Comparison of ENCODE assay signal across 8 cellular contexts in the genomic region with DNA sequence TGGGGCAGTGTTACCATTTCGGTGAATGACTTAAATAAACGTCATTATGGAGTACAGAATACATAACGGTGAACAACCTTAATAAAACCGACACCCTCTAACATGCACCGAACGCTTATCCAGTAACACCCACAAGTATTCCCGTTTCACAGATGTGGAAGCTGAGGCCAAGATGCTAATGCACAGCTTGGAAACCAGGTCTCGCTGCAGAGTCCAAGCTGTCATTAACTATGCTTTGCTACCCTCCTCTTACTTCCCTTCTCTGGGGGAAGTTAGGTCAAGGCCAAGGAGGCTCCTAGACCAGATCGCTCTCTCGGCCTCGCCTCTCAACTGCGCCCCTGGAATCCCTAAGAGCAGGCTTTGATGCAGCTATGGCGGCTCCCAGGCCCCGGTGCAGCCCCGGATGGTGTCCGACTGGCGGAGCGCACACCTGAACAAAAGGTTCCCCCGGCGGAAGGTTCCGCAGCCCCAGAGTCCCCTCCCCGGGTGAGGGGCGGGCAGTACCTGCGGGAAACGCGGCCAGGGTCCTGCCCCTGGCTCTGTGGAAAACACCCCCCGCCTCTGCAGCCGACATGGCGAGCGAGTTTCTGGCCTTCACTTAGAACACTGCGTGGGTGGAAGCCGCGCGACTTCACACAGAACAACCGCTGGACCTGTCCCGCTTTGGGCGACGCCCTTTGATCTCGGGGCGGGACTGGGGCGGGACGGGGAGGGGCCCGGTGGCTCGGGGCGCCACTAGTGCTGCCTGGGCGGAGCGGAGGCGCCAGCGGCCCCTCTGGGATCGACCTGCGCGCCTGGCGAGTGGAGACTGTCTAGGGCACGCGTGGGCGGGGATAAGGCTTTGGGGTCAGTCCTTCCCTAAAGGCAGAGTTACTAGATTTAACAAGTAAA. TPM values are rescaled to one million over a fixed set of nuclear protein-coding genes. Genes with fewer than 3 reads are reported as not detected.
DNase-seq lines count a peak whose midpoint lies in the region; ATAC-seq, FAIRE-seq and TF ChIP-seq lines count a peak whose summit lies in the region.

A gene with protein sequence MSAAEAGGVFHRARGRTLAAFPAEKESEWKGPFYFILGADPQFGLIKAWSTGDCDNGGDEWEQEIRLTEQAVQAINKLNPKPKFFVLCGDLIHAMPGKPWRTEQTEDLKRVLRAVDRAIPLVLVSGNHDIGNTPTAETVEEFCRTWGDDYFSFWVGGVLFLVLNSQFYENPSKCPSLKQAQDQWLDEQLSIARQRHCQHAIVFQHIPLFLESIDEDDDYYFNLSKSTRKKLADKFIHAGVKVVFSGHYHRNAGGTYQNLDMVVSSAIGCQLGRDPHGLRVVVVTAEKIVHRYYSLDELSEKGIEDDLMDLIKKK (minus strand): TSS at position 685 of the 891 bp plus-strand sequence. CDS start 111 bp downstream, at position 574.

- no peaks in the 10 kb centered on the region for H3K27me3 ChIP-seq in spleen (replicated peaks in 1 of 7)

- intact Hi-C loops in spleen (cut with DNase I; ENCODE audit: low total_unique reads) = no loop called here

- H3K36me3 ChIP-seq in spleen = no peaks in the 10 kb centered on the region

- peak within 1 kb of the TSS; percentile 94 to 96 for H3K27ac ChIP-seq in A549
- peak within 1 kb of the TSS; percentile 86 for H3K27ac ChIP-seq in caudate nucleus (ENCODE audit: low read depth, low read length)
- peak within 1 kb of the TSS; percentile 89 to 98 (median 93) for H3K27ac ChIP-seq in spleen

- WGBS in A549 (ENCODE audit: missing lambda C conversion rate) = 5% methylated on average over 23 of the region's 56 CpGs
- 5 to 8% (median 5%) methylated on average over 39 to 56 of the region's 56 CpGs for WGBS in spleen, 5 donors

- peak within 1 kb of the TSS; percentile 71 for H3K4me3 ChIP-seq in A549
- peak within 1 kb of the TSS; percentile 50 to 83 (median 69) for H3K4me3 ChIP-seq in spleen

- CTCF ChIA-PET in A549 (lab: Yijun Ruan, JAX) = no interaction called here

- FAIRE-seq in A549 (lab: Jason Lieb, UNC) = no peak

- POLR2A ChIA-PET in A549 (lab: Yijun Ruan, JAX) = interaction anchor here (0.5 to 1.2 kb wide), 6 partner anchors 13 to 190 kb away, joined by 3 to 5 read pairs (median 3); no protein-coding TSS in a partner anchor

- TF ChIP-seq EP300 in A549 (IDR thresholded peaks at IDR 0.05) = no peak

- peak; percentile 24; the same call in 2 of the 3 replicates for TF ChIP-seq CTCF in A549 (IDR thresholded peaks at IDR 0.05)
- TF ChIP-seq CTCF in spleen (IDR thresholded peaks at IDR 0.05 in 8 of 11, conservative IDR thresholded peaks at IDR 0.05 in 3 of 11) = peak in 2 of 11 experiments; percentile 12 to 36

- ATAC-seq in A549 (peak; percentile 97), GM18867 (IDR thresholded peaks at IDR 0.05; ENCODE audit: unreplicated experiment) (peak; percentile 86), HG03097 (IDR thresholded peaks at IDR 0.05; ENCODE audit: low FRiP score, unreplicated experiment) (peak; percentile 74)

- H3K4me2 ChIP-seq in A549 = peak within 1 kb of the TSS; percentile 75

- peak in 1 of 2 experiments; percentile 42; a peak in 2 of 5 replicates for TF ChIP-seq RAD21 in A549 (conservative IDR thresholded peaks at IDR 0.05 in 1 of 2, IDR thresholded peaks at IDR 0.05 in 1 of 2)

- H3K4me1 ChIP-seq in A549 = peaks cover 23% of the 10 kb centered on the region
- peaks cover 14 to 59% (median 31%) of the 10 kb centered on the region in 6 donors for H3K4me1 ChIP-seq in spleen

- DNase-seq in A549 (ENCODE audit: low read depth in 1 of 2, low spot score in 1 of 2) (peak; percentile 90 to 94), NCI-H2227 (lab: John Stamatoyannopoulos, UW; ENCODE audit: unreplicated experiment) (peak; percentile 88), caudate nucleus (lab: John Stamatoyannopoulos, UW) (peak in 60 of 61 donors; percentile 43 to 96 (median 89)), iris pigment epithelial cell (ENCODE audit: low read depth) (peak; percentile 96), spleen (peak; percentile 99)
- peak; percentile 78 to 94 (median 84) for DNase-seq in activated CD4-positive, CD25-positive, alpha-beta regulatory T cell (lab: John Stamatoyannopoulos, UW)

- no peaks in the 10 kb centered on the region for H3K9me3 ChIP-seq in A549
- H3K9me3 ChIP-seq in spleen = no peaks in the 10 kb centered on the region

- TF ChIP-seq POLR2A in A549 (IDR thresholded peaks at IDR 0.05; ENCODE audit: low read length) (peak; percentile 73), spleen (IDR thresholded peaks at IDR 0.05) (no peak)

TF ChIP-seq in A549, 52 proteins besides CTCF, POLR2A, EP300 and RAD21 (continues in another document):
- no peak for TF ChIP-seq NPAS2 (CRISPR knock-in tag; IDR thresholded peaks at IDR 0.05; ENCODE audit: borderline replicate concordance)
- TF ChIP-seq MAFK (IDR thresholded peaks at IDR 0.05; ENCODE audit: partially characterized antibody) = no peak
- TF ChIP-seq, protein P1, sequence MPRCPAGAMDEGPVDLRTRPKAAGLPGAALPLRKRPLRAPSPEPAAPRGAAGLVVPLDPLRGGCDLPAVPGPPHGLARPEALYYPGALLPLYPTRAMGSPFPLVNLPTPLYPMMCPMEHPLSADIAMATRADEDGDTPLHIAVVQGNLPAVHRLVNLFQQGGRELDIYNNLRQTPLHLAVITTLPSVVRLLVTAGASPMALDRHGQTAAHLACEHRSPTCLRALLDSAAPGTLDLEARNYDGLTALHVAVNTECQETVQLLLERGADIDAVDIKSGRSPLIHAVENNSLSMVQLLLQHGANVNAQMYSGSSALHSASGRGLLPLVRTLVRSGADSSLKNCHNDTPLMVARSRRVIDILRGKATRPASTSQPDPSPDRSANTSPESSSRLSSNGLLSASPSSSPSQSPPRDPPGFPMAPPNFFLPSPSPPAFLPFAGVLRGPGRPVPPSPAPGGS (IDR thresholded peaks at IDR 0.05) = no peak
- TF ChIP-seq CBX8 (IDR thresholded peaks at IDR 0.05) = no peak
- no peak for TF ChIP-seq CEBPB (IDR thresholded peaks at IDR 0.05)
- peak; percentile 57 for TF ChIP-seq EHF (CRISPR knock-in tag; IDR thresholded peaks at IDR 0.05)
- TF ChIP-seq MAZ (IDR thresholded peaks at IDR 0.05; ENCODE audit: borderline replicate concordance, low read depth, low read length) = peak; percentile 66; the same call in 1 of the 2 replicates
- no peak for TF ChIP-seq SREBF2 (IDR thresholded peaks at IDR 0.05)
- no peak for TF ChIP-seq NFE2L2 (conservative IDR thresholded peaks at IDR 0.05; ENCODE audit: low read length)
- no peak for TF ChIP-seq JUNB (IDR thresholded peaks at IDR 0.05)
- TF ChIP-seq, protein P2, sequence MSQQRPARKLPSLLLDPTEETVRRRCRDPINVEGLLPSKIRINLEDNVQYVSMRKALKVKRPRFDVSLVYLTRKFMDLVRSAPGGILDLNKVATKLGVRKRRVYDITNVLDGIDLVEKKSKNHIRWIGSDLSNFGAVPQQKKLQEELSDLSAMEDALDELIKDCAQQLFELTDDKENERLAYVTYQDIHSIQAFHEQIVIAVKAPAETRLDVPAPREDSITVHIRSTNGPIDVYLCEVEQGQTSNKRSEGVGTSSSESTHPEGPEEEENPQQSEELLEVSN (IDR thresholded peaks at IDR 0.05; ENCODE audit: borderline replicate concordance, low read depth) = peak; percentile 63; the same call in 1 of the 2 replicates
- peak; percentile 84 for TF ChIP-seq EHMT2 (IDR thresholded peaks at IDR 0.05; ENCODE audit: low read depth)
- no peak; the same call in 1 of the 2 replicates for TF ChIP-seq GATA3 (IDR thresholded peaks at IDR 0.05; ENCODE audit: borderline replicate concordance)
- peak; percentile 81 to 94 for TF ChIP-seq JUN (IDR thresholded peaks at IDR 0.05)
- TF ChIP-seq HOXA7 (CRISPR knock-in tag; IDR thresholded peaks at IDR 0.05) = 0 out of 2 replicates have a peak, but pooled peaks have one; percentile 56
- TF ChIP-seq, protein P3, sequence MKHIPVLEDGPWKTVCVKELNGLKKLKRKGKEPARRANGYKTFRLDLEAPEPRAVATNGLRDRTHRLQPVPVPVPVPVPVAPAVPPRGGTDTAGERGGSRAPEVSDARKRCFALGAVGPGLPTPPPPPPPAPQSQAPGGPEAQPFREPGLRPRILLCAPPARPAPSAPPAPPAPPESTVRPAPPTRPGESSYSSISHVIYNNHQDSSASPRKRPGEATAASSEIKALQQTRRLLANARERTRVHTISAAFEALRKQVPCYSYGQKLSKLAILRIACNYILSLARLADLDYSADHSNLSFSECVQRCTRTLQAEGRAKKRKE (CRISPR knock-in tag; IDR thresholded peaks at IDR 0.05; ENCODE audit: low read depth) = 0 out of 2 replicates have a peak, but pooled peaks have one; percentile 18
- TF ChIP-seq NR3C1 (IDR thresholded peaks at IDR 0.05) = no peak

RNA-seq across cellular contexts. Expression of the gene that starts here (rescaled TPM):
- polyA plus RNA-seq in A549 (2011; rRNA removed) = 30.5 and 31.3 TPM in 2 replicates
- polyA plus RNA-seq in A549 (2012; cell fraction: cytosol; rRNA removed) = 9.9 and 11.6 TPM in 2 replicates
- polyA plus RNA-seq in A549 (2012; cell fraction: nucleus; rRNA removed) = 10.7 and 11.9 TPM in 2 replicates
- 16.1 to 17.5 TPM (median 16.8 TPM) in 3 replicates for polyA plus RNA-seq in A549 (2017; fragmentation: RNase III; extraction: RNeasy Plus Mini Kit Qiagen cat#74134 plus additional on column Dnase treatment)
- polyA minus RNA-seq in A549 (2011; rRNA and poly(A)+ RNA removed) = 32.3 and 35.1 TPM in 2 replicates
- 10 to 100 TPM; 38.0 to 66.3 (median 50.6) TPM for total RNA-seq in spleen
- 10 to 100 TPM; 10.0 to 21.6 (median 10.8) TPM for polyA plus RNA-seq in spleen

Comparison
In these comparisons a context has a peak if more than half of its experiments do, and no peak if none do; other contexts are left out.
1. Peak in every context shown above with its lines: DNase-seq, ATAC-seq, H3K4me3 ChIP-seq and H3K27ac ChIP-seq.